In the genomic region with DNA sequence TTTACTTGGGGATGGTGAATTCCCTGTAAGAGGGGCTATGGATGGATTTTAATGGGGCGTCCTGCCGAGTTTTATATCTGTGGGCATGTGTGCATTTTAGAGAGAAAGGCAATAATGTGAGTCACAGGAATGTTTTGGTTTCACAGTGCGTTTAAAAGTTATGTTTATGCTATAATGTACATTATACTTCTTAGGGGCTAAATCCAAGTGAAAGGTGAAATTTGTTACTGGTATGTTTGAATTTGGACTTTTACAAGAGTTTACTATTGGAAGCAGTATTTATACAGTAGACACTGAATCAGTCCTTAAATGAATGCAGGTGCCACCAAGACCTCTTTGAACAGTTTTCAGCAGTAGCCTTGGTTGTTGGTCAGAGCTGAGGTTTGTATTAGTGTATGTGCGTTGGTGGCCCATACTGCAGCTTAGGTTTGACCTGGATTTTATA, we compare ENCODE assay signal across 20 cellular contexts. TPM values are rescaled to one million over a fixed set of nuclear protein-coding genes. Genes with fewer than 3 reads are reported as not detected.
DNase-seq lines count a peak whose midpoint lies in the region; ATAC-seq and TF ChIP-seq lines count a peak whose summit lies in the region.
"Had no signal": no experiment of that assay in that cellular context is flagged by ENCODE, and none has a peak within 500 bp of the region (broad histone marks: within the 10 kb centered on the region; RNA-seq: fewer than 3 reads in every experiment).

No MANE protein-coding gene starts in this region.

- peak overlapping the region; percentile 37; the same call in 1 of the 2 replicates for H3K9ac ChIP-seq in KMS-11
- H3K9ac ChIP-seq: SK-N-SH had no signal

- H3K4me1 Mint-ChIP-seq in activated naive CD4-positive, alpha-beta T cell treated with anti-CD3 and anti-CD28 coated beads, Interleukin-2, amount 50 U/mL, for 24 hours = peaks cover 80% of the 10 kb centered on the region
- H3K4me1 Mint-ChIP-seq in brain = peaks cover 85% of the 10 kb centered on the region

- TF ChIP-seq CTCF in KMS-11 (conservative IDR thresholded peaks at IDR 0.05; ENCODE audit: low read depth, low read length) = no peak
- TF ChIP-seq CTCF in brain (conservative IDR thresholded peaks at IDR 0.05) = no peak

- peaks cover 43% of the 10 kb centered on the region for H4K20me1 ChIP-seq in KMS-11 (ENCODE audit: insufficient read depth)

- H3K4me1 ChIP-seq in KMS-11 (ENCODE audit: low read depth, poor library complexity, severe bottlenecking) = peaks cover 75% of the 10 kb centered on the region

- H3K9me3 Mint-ChIP-seq in activated naive CD4-positive, alpha-beta T cell treated with anti-CD3 and anti-CD28 coated beads, Interleukin-2, amount 50 U/mL, for 24 hours = no peaks in the 10 kb centered on the region
- peaks cover 0 to 17% (median 4%) of the 10 kb centered on the region in 5 experiments for H3K9me3 Mint-ChIP-seq in brain
- H3K9me3 Mint-ChIP-seq: mesothelial cell of epicardium had no signal

- peaks cover 100% of the 10 kb centered on the region for H3K79me2 ChIP-seq in KMS-11 (ENCODE audit: insufficient read depth, low read depth)

- no peaks in the 10 kb centered on the region for H3K27me3 ChIP-seq in KMS-11 (ENCODE audit: insufficient read depth, low read depth)
- H3K27me3 ChIP-seq: adrenal gland, Peyer's patch had no signal

- H3K27ac ChIP-seq in KMS-11 = peak overlapping the region; percentile 96
- H3K27ac ChIP-seq: adrenal gland, Peyer's patch had no signal

- no peaks in the 10 kb centered on the region for H3K27me3 Mint-ChIP-seq in activated naive CD4-positive, alpha-beta T cell treated with anti-CD3 and anti-CD28 coated beads, Interleukin-2, amount 50 U/mL, for 24 hours
- peaks cover 20% of the 10 kb centered on the region for H3K27me3 Mint-ChIP-seq in brain

- peak overlapping the region; percentile 84 for H3K4me2 ChIP-seq in KMS-11
- H3K4me2 ChIP-seq: SK-N-SH had no signal

- H3K4me3 ChIP-seq in KMS-11 (IDR thresholded peaks at IDR 0.05; ENCODE audit: insufficient read depth, low read depth, low read length) = no peak overlapping the region
- H3K4me3 ChIP-seq: Peyer's patch had no signal

- H2AFZ ChIP-seq in KMS-11 (ENCODE audit: low read depth) = no peak overlapping the region

- H3K4me3 Mint-ChIP-seq in activated naive CD4-positive, alpha-beta T cell treated with anti-CD3 and anti-CD28 coated beads, Interleukin-2, amount 50 U/mL, for 24 hours = peak overlapping the region; percentile 59
- peak overlapping the region; percentile 30 to 89 (median 75) for H3K4me3 Mint-ChIP-seq in brain
- H3K4me3 Mint-ChIP-seq: mesothelial cell of epicardium had no signal

- DNase-seq in activated naive CD4-positive, alpha-beta T cell treated with Interleukin-2 at 50 U/mL for 16 hours = no peak
- DNase-seq in renal cortical epithelial cell (ENCODE audit: low read depth) (peak; percentile 7), HUDEP-2 (lab: John Stamatoyannopoulos, UW; ENCODE audit: unreplicated experiment in 76 of 76) (no peak), HT-29 (ENCODE audit: low spot score) (no peak)
- DNase-seq: activated CD4-positive, alpha-beta T cell treated with anti-CD3 and anti-CD28 coated beads, Interleukin-2, amount 50 U/mL, for 1 hour; activated T-cell treated with anti-CD3 and anti-CD28 coated beads, Interleukin-2, amount 50 U/mL, for 48 hours; adrenal gland; caudate nucleus; kidney glomerular epithelial cell; NCI-H1105 treated with DMSO at 0.1 percent for 48 hours; nucleus accumbens; Peyer's patch; SK-N-SH; stimulated activated CD4-positive, alpha-beta T cell treated with anti-CD3 and anti-CD28 coated beads, Interleukin-1b, Interleukin-23, amount 100 ng/mL, for 48 hours had no signal

- peaks cover 4% of the 10 kb centered on the region for H3K36me3 Mint-ChIP-seq in activated naive CD4-positive, alpha-beta T cell treated with anti-CD3 and anti-CD28 coated beads, Interleukin-2, amount 50 U/mL, for 24 hours
- peaks cover 28% of the 10 kb centered on the region for H3K36me3 Mint-ChIP-seq in brain

- no peaks in the 10 kb centered on the region for H3K36me3 ChIP-seq in KMS-11 (ENCODE audit: insufficient read depth)
- H3K36me3 ChIP-seq: adrenal gland, Peyer's patch had no signal

- ATAC-seq in GM19035 (IDR thresholded peaks at IDR 0.05; ENCODE audit: unreplicated experiment) = no peak
- ATAC-seq: sciatic nerve had no signal

- peak overlapping the region; percentile 1 for H3K27ac Mint-ChIP-seq in activated naive CD4-positive, alpha-beta T cell treated with anti-CD3 and anti-CD28 coated beads, Interleukin-2, amount 50 U/mL, for 24 hours
- no peak overlapping the region for H3K27ac Mint-ChIP-seq in brain
- H3K27ac Mint-ChIP-seq: mesothelial cell of epicardium had no signal

RNA-seq across cellular contexts. Expression of a gene that starts 5.6 kb away (rescaled TPM):
- 2.8 TPM for polyA plus RNA-seq in brain (ENCODE audit: insufficient read depth, low read depth, low replicate concordance)
- 8.3 and 35.5 TPM in 2 replicates for total RNA-seq in renal cortical epithelial cell
- total RNA-seq in HT-29 (2014; rRNA removed; shearing (Covaris generic)) = 5.9 and 7.5 TPM in 2 replicates
